20 cellular contexts compared by ENCODE assay signal in the genomic region with DNA sequence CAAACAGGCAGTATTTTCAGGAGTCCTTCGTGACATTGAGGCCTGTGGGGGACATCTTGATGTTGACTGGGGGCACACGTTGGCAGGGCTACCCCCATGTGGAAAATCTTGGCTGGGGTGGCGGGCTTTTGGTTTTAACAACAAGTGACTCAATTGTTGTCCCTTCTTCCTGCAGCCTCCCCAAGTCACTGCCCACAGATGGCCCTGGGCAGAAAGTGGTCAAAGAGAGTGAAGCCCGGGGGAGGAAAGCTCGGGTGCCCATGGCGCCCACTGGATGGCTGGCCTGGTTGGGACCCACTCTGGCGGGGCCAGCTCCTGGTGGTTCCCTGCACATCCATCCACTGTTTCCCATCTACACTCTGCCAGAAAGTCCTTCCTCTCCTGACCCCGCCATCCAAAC. TPM values are rescaled to one million over a fixed set of nuclear protein-coding genes. Genes with fewer than 3 reads are reported as not detected.
"Had no signal": no experiment of that assay in that cellular context is flagged by ENCODE, and none has a peak within 500 bp of the region (broad histone marks: within the 10 kb centered on the region; RNA-seq: fewer than 3 reads in every experiment).

No MANE protein-coding gene starts in this region.

- H3K9ac ChIP-seq: parathyroid adenoma had no signal

- H3K36me3 ChIP-seq: sigmoid colon, spleen had no signal

- H3K4me1 ChIP-seq: parathyroid adenoma had no signal

- DNase-seq: activated CD8-positive, alpha-beta T cell treated with anti-CD3 and anti-CD28 coated beads, Interleukin-2, amount 10 ng/mL, durations not matched to agents 7 days and 5 days; activated effector memory CD4-positive, alpha-beta T cell treated with Interleukin-2 at 50 U/mL for 16 hours; activated T-cell treated with anti-CD3 and anti-CD28 coated beads, Interleukin-2, amount 50 U/mL, for 24 hours; amniotic stem cell; effector memory CD8-positive, alpha-beta T cell; mesendoderm; naive thymus-derived CD8-positive, alpha-beta T cell; sigmoid colon; spleen; stimulated activated CD4-positive, alpha-beta T cell treated with anti-CD3 and anti-CD28 coated beads, Interleukin-4, amount 100 ng/mL, for 4 hours; stimulated activated naive CD4-positive, alpha-beta T cell; SW 1271 had no signal

- H3K36me3 Mint-ChIP-seq: activated naive CD8-positive, alpha-beta T cell; naive thymus-derived CD8-positive, alpha-beta T cell had no signal

- H3K4me3 ChIP-seq: sigmoid colon, spleen had no signal

- H3K9me3 Mint-ChIP-seq: activated T-cell treated with anti-CD3 and anti-CD28 coated beads, Interleukin-2, amount 50 U/mL, for 24 hours; dendritic cell treated with granulocyte-macrophage colony-stimulating factor and Interleukin-4, amounts not matched to agents 40 ng/mL and 50 ng/mL, for 4 days; effector memory CD8-positive, alpha-beta T cell; naive thymus-derived CD8-positive, alpha-beta T cell had no signal

- H3K9me3 ChIP-seq: sigmoid colon, spleen had no signal

- H3K79me2 ChIP-seq: parathyroid adenoma had no signal

- H3K27me3 ChIP-seq: sigmoid colon, spleen had no signal

- H3K27ac Mint-ChIP-seq: activated naive CD8-positive, alpha-beta T cell; dendritic cell treated with granulocyte-macrophage colony-stimulating factor and Interleukin-4, amounts not matched to agents 40 ng/mL and 50 ng/mL, for 4 days had no signal

- H3K27ac ChIP-seq: parathyroid adenoma, sigmoid colon, VCaP had no signal

- ATAC-seq: activated CD8-positive, alpha-beta T cell treated with anti-CD3 and anti-CD28 coated beads, Interleukin-2, amount 10 ng/mL, durations not matched to agents 7 days and 5 days; effector memory CD8-positive, alpha-beta T cell; naive thymus-derived CD8-positive, alpha-beta T cell had no signal

- H3K4me3 Mint-ChIP-seq: activated CD8-positive, alpha-beta T cell treated with anti-CD3 and anti-CD28 coated beads, Interleukin-2, amount 10 ng/mL, durations not matched to agents 7 days and 5 days; activated naive CD8-positive, alpha-beta T cell; activated T-cell treated with anti-CD3 and anti-CD28 coated beads, Interleukin-2, amount 50 U/mL, for 24 hours; dendritic cell treated with granulocyte-macrophage colony-stimulating factor and Interleukin-4, amounts not matched to agents 40 ng/mL and 50 ng/mL, for 4 days; effector memory CD8-positive, alpha-beta T cell had no signal

- H3K27me3 Mint-ChIP-seq: activated naive CD8-positive, alpha-beta T cell; activated T-cell treated with anti-CD3 and anti-CD28 coated beads, Interleukin-2, amount 50 U/mL, for 24 hours; dendritic cell treated with granulocyte-macrophage colony-stimulating factor and Interleukin-4, amounts not matched to agents 40 ng/mL and 50 ng/mL, for 4 days; effector memory CD8-positive, alpha-beta T cell; naive thymus-derived CD8-positive, alpha-beta T cell had no signal

- H2AFZ ChIP-seq: parathyroid adenoma had no signal

RNA-seq across cellular contexts. Expression of a gene that starts 24.6 kb away (rescaled TPM):
- total RNA-seq: activated CD8-positive, alpha-beta T cell treated with anti-CD3 and anti-CD28 coated beads, Interleukin-2, amount 10 ng/mL, durations not matched to agents 7 days and 5 days; chondrocyte; fibroblast of villous mesenchyme; mucosa of gallbladder; naive thymus-derived CD8-positive, alpha-beta T cell; renal cortical epithelial cell had no signal
- polyA plus RNA-seq: naive thymus-derived CD8-positive, alpha-beta T cell; spleen had no signal
